12 cellular contexts compared by ENCODE assay signal in genomic region chr5:124663101-124663506, GRCh38.
DNase-seq lines count a peak whose midpoint lies in the region; ATAC-seq, FAIRE-seq and TF ChIP-seq lines count a peak whose summit lies in the region.
"Had no signal": no experiment of that assay in that cellular context is flagged by ENCODE, and none has a peak within 500 bp of the region (broad histone marks: within the 10 kb centered on the region; RNA-seq: fewer than 3 reads in every experiment).

No MANE protein-coding gene starts in this region.

- no peak overlapping the region for H3K4me2 ChIP-seq in keratinocyte (ENCODE audit: control insufficient read depth, extremely low read depth, insufficient read depth, low read depth, low read length)

- H3K27ac Mint-ChIP-seq in type B pancreatic cell, result peak overlapping the region; percentile 88
- no peak overlapping the region for H3K27ac Mint-ChIP-seq in activated CD8-positive, alpha-beta memory T cell treated with anti-CD3 and anti-CD28 coated beads, Interleukin-2, amount 10 ng/mL, durations not matched to agents 7 days and 5 days
- H3K27ac Mint-ChIP-seq: activated naive CD8-positive, alpha-beta T cell treated with anti-CD3 and anti-CD28 coated beads, Interleukin-2, amount 50 U/mL, for 24 hours; naive B cell; stimulated activated effector memory CD8-positive, alpha-beta T cell treated with anti-CD3 and anti-CD28 coated beads, Interleukin-12 subunit alpha, Interleukin-12 subunit beta, amount 100 ng/mL, for 72 hours had no signal

- DNase-seq in NCI-H2196 (lab: John Stamatoyannopoulos, UW; ENCODE audit: unreplicated experiment) (peak; percentile 13), NCI-H2196 treated with DMSO at 0.1 percent for 48 hours (lab: John Stamatoyannopoulos, UW; ENCODE audit: unreplicated experiment) (no peak), SJSA1 (ENCODE audit: low read depth in 1 of 2, low spot score in 2 of 2) (peak in 1 of 2 experiments; percentile 70), keratinocyte (ENCODE audit: low read depth, low spot score) (no peak), type B pancreatic cell (ENCODE audit: extremely low spot score, unreplicated experiment) (no peak), T-helper 1 cell (no peak)
- no peak for DNase-seq in activated CD8-positive, alpha-beta memory T cell treated with anti-CD3 and anti-CD28 coated beads, Interleukin-2, amount 10 ng/mL, durations not matched to agents 7 days and 5 days
- DNase-seq: activated naive CD8-positive, alpha-beta T cell treated with anti-CD3 and anti-CD28 coated beads, Interleukin-2, amount 50 U/mL, for 24 hours; naive B cell; NCI-H1436 treated with DMSO at 0.1 percent for 48 hours had no signal

- no peaks in the 10 kb centered on the region for H3K27me3 Mint-ChIP-seq in type B pancreatic cell
- H3K27me3 Mint-ChIP-seq in activated CD8-positive, alpha-beta memory T cell treated with anti-CD3 and anti-CD28 coated beads, Interleukin-2, amount 10 ng/mL, durations not matched to agents 7 days and 5 days, result no peaks in the 10 kb centered on the region
- H3K27me3 Mint-ChIP-seq: naive B cell had no signal

- CTCF ChIA-PET in activated CD8-positive, alpha-beta memory T cell treated with anti-CD3 and anti-CD28 coated beads, Interleukin-2, amount 10 ng/mL, durations not matched to agents 7 days and 5 days (lab: Charles Lee), result no interaction called here

- no peaks in the 10 kb centered on the region for H3K27me3 ChIP-seq in SJSA1 (replicated peaks)
- H3K27me3 ChIP-seq in keratinocyte (ENCODE audit: control insufficient read depth, extremely low read depth, insufficient read depth, low read length), result no peaks in the 10 kb centered on the region

- H4K20me1 ChIP-seq in keratinocyte (ENCODE audit: control insufficient read depth, extremely low read depth, insufficient read depth, low read length), result no peaks in the 10 kb centered on the region

- no peak for TF ChIP-seq CTCF in keratinocyte (optimal IDR thresholded peaks at IDR 0.05 in 1 of 3, IDR thresholded peaks at IDR 0.05 in 1 of 3, conservative IDR thresholded peaks at IDR 0.05 in 1 of 3; ENCODE audit: extremely low read depth in 1 of 3, insufficient read depth in 2 of 3, low read length in 3 of 3)
- no peak for TF ChIP-seq CTCF in type B pancreatic cell (conservative IDR thresholded peaks at IDR 0.05)

- peak; percentile 49 for FAIRE-seq in keratinocyte (lab: Jason Lieb, UNC)

- ATAC-seq in activated CD8-positive, alpha-beta memory T cell treated with anti-CD3 and anti-CD28 coated beads, Interleukin-2, amount 10 ng/mL, durations not matched to agents 7 days and 5 days, result no peak
- ATAC-seq in GM18502 (IDR thresholded peaks at IDR 0.05; ENCODE audit: poor library complexity, unreplicated experiment), result no peak
- ATAC-seq: activated naive CD8-positive, alpha-beta T cell treated with anti-CD3 and anti-CD28 coated beads, Interleukin-2, amount 50 U/mL, for 24 hours; stimulated activated effector memory CD8-positive, alpha-beta T cell treated with anti-CD3 and anti-CD28 coated beads, Interleukin-12 subunit alpha, Interleukin-12 subunit beta, amount 100 ng/mL, for 72 hours had no signal

- H3K9ac ChIP-seq in keratinocyte (ENCODE audit: control insufficient read depth, extremely low read depth, insufficient read depth, low read length), result no peak overlapping the region

- dilution Hi-C loops in keratinocyte (cut with MboI; ENCODE audit: extremely low pct_ligation_motif_present, low sequenced_read_pairs), result no loop called here

- H3K4me3 Mint-ChIP-seq in type B pancreatic cell, result peak overlapping the region; percentile 76
- H3K4me3 Mint-ChIP-seq in activated CD8-positive, alpha-beta memory T cell treated with anti-CD3 and anti-CD28 coated beads, Interleukin-2, amount 10 ng/mL, durations not matched to agents 7 days and 5 days, result no peak overlapping the region
- H3K4me3 Mint-ChIP-seq: activated naive CD8-positive, alpha-beta T cell treated with anti-CD3 and anti-CD28 coated beads, Interleukin-2, amount 50 U/mL, for 24 hours; naive B cell; stimulated activated effector memory CD8-positive, alpha-beta T cell treated with anti-CD3 and anti-CD28 coated beads, Interleukin-12 subunit alpha, Interleukin-12 subunit beta, amount 100 ng/mL, for 72 hours had no signal

- H3K9me3 ChIP-seq in SJSA1 (replicated peaks) (no peaks in the 10 kb centered on the region), keratinocyte (ENCODE audit: control insufficient read depth, low read depth, low read length) (no peaks in the 10 kb centered on the region)

- peak overlapping the region; percentile 92 for H3K27ac ChIP-seq in SJSA1
- H3K27ac ChIP-seq in keratinocyte (ENCODE audit: control insufficient read depth, insufficient read depth, low read length), result no peak overlapping the region

- H3K36me3 ChIP-seq in SJSA1 (no peaks in the 10 kb centered on the region), keratinocyte (ENCODE audit: control insufficient read depth in 2 of 2, extremely low read depth in 1 of 2, insufficient read depth in 2 of 2, low read length in 2 of 2) (no peaks in the 10 kb centered on the region)

- peaks cover 73% of the 10 kb centered on the region for H3K4me1 Mint-ChIP-seq in type B pancreatic cell (ENCODE audit: unreplicated experiment)
- no peaks in the 10 kb centered on the region for H3K4me1 Mint-ChIP-seq in activated CD8-positive, alpha-beta memory T cell treated with anti-CD3 and anti-CD28 coated beads, Interleukin-2, amount 10 ng/mL, durations not matched to agents 7 days and 5 days
- H3K4me1 Mint-ChIP-seq: stimulated activated effector memory CD8-positive, alpha-beta T cell treated with anti-CD3 and anti-CD28 coated beads, Interleukin-12 subunit alpha, Interleukin-12 subunit beta, amount 100 ng/mL, for 72 hours had no signal

- H3K36me3 Mint-ChIP-seq in type B pancreatic cell, result no peaks in the 10 kb centered on the region
- no peaks in the 10 kb centered on the region for H3K36me3 Mint-ChIP-seq in activated CD8-positive, alpha-beta memory T cell treated with anti-CD3 and anti-CD28 coated beads, Interleukin-2, amount 10 ng/mL, durations not matched to agents 7 days and 5 days
- H3K36me3 Mint-ChIP-seq: naive B cell; stimulated activated effector memory CD8-positive, alpha-beta T cell treated with anti-CD3 and anti-CD28 coated beads, Interleukin-12 subunit alpha, Interleukin-12 subunit beta, amount 100 ng/mL, for 72 hours had no signal

- H3K9me3 Mint-ChIP-seq in type B pancreatic cell, result no peaks in the 10 kb centered on the region
- H3K9me3 Mint-ChIP-seq in activated CD8-positive, alpha-beta memory T cell treated with anti-CD3 and anti-CD28 coated beads, Interleukin-2, amount 10 ng/mL, durations not matched to agents 7 days and 5 days (ENCODE audit: low read depth), result no peaks in the 10 kb centered on the region
- H3K9me3 Mint-ChIP-seq: activated naive CD8-positive, alpha-beta T cell treated with anti-CD3 and anti-CD28 coated beads, Interleukin-2, amount 50 U/mL, for 24 hours; naive B cell; stimulated activated effector memory CD8-positive, alpha-beta T cell treated with anti-CD3 and anti-CD28 coated beads, Interleukin-12 subunit alpha, Interleukin-12 subunit beta, amount 100 ng/mL, for 72 hours had no signal

- peaks cover 3% of the 10 kb centered on the region for H3K9me1 ChIP-seq in keratinocyte (ENCODE audit: control insufficient read depth, extremely low read depth, insufficient read depth, low read length)

- H2AFZ ChIP-seq in keratinocyte (ENCODE audit: control insufficient read depth, low read length), result no peak overlapping the region

- H3K4me3 ChIP-seq in SJSA1 (no peak overlapping the region), keratinocyte (ENCODE audit: control insufficient read depth in 2 of 3, extremely low read depth in 1 of 3, insufficient read depth in 2 of 3, low read depth in 1 of 3, low read length in 3 of 3) (no peak overlapping the region)

- H3K79me2 ChIP-seq in keratinocyte (ENCODE audit: control insufficient read depth, insufficient read depth, low read length), result no peaks in the 10 kb centered on the region

- H3K4me1 ChIP-seq in SJSA1 (replicated peaks) (peaks cover 62% of the 10 kb centered on the region), keratinocyte (ENCODE audit: control insufficient read depth, extremely low read depth, insufficient read depth, low read length) (peaks cover 41% of the 10 kb centered on the region)
